Comparison of ENCODE assay signal across 8 cellular contexts in genomic region chr3:155805802-155806618, GRCh38. TPM values are rescaled to one million over a fixed set of nuclear protein-coding genes. Genes with fewer than 3 reads are reported as not detected.
DNase-seq lines count a peak whose midpoint lies in the region; ATAC-seq, FAIRE-seq and TF ChIP-seq lines count a peak whose summit lies in the region.

C3orf33 (minus strand) TSS chr3:155806278; CDS start chr3:155806252, 26 bp downstream.

- H3K9me1 ChIP-seq in keratinocyte (ENCODE audit: control insufficient read depth, extremely low read depth, insufficient read depth, low read length) = no peaks in the 10 kb centered on the region

- dilution Hi-C loops in keratinocyte (cut with MboI; ENCODE audit: extremely low pct_ligation_motif_present, low sequenced_read_pairs) = no loop called here

- ATAC-seq in GM18517 (IDR thresholded peaks at IDR 0.05; ENCODE audit: unreplicated experiment) (peak; percentile 87), HG03025 (IDR thresholded peaks at IDR 0.05; ENCODE audit: low FRiP score, unreplicated experiment) (peak; percentile 94)

- no peaks in the 10 kb centered on the region for H3K79me2 ChIP-seq in keratinocyte (ENCODE audit: control insufficient read depth, insufficient read depth, low read length)

- H3K4me2 ChIP-seq in keratinocyte (ENCODE audit: control insufficient read depth, extremely low read depth, insufficient read depth, low read depth, low read length) = peak within 1 kb of the TSS; percentile 94

- peak; percentile 87 for TF ChIP-seq CTCF in A673 (conservative IDR thresholded peaks at IDR 0.05; ENCODE audit: low read depth, low read length)
- peak; percentile 94 for TF ChIP-seq CTCF in VCaP (conservative IDR thresholded peaks at IDR 0.05)
- TF ChIP-seq CTCF in bronchial epithelial cell (IDR thresholded peaks at IDR 0.05; ENCODE audit: insufficient read depth, low read length, severe bottlenecking) = peak; percentile 86
- TF ChIP-seq CTCF in keratinocyte (optimal IDR thresholded peaks at IDR 0.05 in 1 of 3, IDR thresholded peaks at IDR 0.05 in 1 of 3, conservative IDR thresholded peaks at IDR 0.05 in 1 of 3; ENCODE audit: extremely low read depth in 1 of 3, insufficient read depth in 2 of 3, low read length in 3 of 3) = peak; percentile 67 to 89 (median 82)

- peak within 1 kb of the TSS; percentile 98 for H2AFZ ChIP-seq in keratinocyte (ENCODE audit: control insufficient read depth, low read length)

- H3K27me3 ChIP-seq in A673 (replicated peaks; ENCODE audit: insufficient read depth, low read depth, low read length, poor library complexity) = no peaks in the 10 kb centered on the region
- no peaks in the 10 kb centered on the region for H3K27me3 ChIP-seq in bronchial epithelial cell (ENCODE audit: control insufficient read depth, insufficient read depth, low read length)
- no peaks in the 10 kb centered on the region for H3K27me3 ChIP-seq in keratinocyte (ENCODE audit: control insufficient read depth, extremely low read depth, insufficient read depth, low read length)

- H4K20me1 ChIP-seq in keratinocyte (ENCODE audit: control insufficient read depth, extremely low read depth, insufficient read depth, low read length) = no peaks in the 10 kb centered on the region

- peak within 1 kb of the TSS; percentile 95 for H3K27ac ChIP-seq in A673 (ENCODE audit: low read depth, low read length, poor library complexity, severe bottlenecking)
- peak within 1 kb of the TSS; percentile 80 for H3K27ac ChIP-seq in VCaP
- H3K27ac ChIP-seq in keratinocyte (ENCODE audit: control insufficient read depth, insufficient read depth, low read length) = peak within 1 kb of the TSS; percentile 31

- DNase-seq in A673 (ENCODE audit: low spot score) = peak; percentile 81
- peak; percentile 47 for DNase-seq in NCI-H2081 treated with DMSO at 0.1 percent for 48 hours (lab: John Stamatoyannopoulos, UW)
- peak; percentile 36 for DNase-seq in bronchial epithelial cell (ENCODE audit: low read depth)
- DNase-seq in keratinocyte (ENCODE audit: low read depth, low spot score) = no peak
- DNase-seq in stimulated activated CD4-positive, alpha-beta T cell treated with anti-CD3 and anti-CD28 coated beads, Interleukin-12 subunit alpha, Interleukin-12 subunit beta, amount 100 ng/mL, for 48 hours (ENCODE audit: low read depth in 2 of 3, low spot score in 1 of 3) = peak; percentile 49 to 67 (median 53)

- H3K4me1 ChIP-seq in A673 (ENCODE audit: insufficient read depth, low read length, poor library complexity, severe bottlenecking) = peaks cover 5% of the 10 kb centered on the region
- peaks cover 4% of the 10 kb centered on the region for H3K4me1 ChIP-seq in keratinocyte (ENCODE audit: control insufficient read depth, extremely low read depth, insufficient read depth, low read length)

- intact Hi-C loops in A673 (cut with micrococcal nuclease; ENCODE audit: unreplicated experiment) = loop anchor here (2.0 kb wide), 1 partner anchor 61 kb away; the partner anchor contains the start of gene PLCH1

- CTCF ChIA-PET in A673 (lab: Charles Lee) = interaction anchor here (0.5 to 1.7 kb wide), 10 partner anchors 10 to 238 kb away, joined by 3 to 11 read pairs (median 4); partner anchors contain the start of gene SLC33A1

- POLR2A ChIA-PET in A673 (lab: Charles Lee; ENCODE audit: low non-redundant PET) = interaction anchor here (0.6 kb wide), 2 partner anchors 135 to 144 kb away, joined by 4 to 16 read pairs; no protein-coding TSS in a partner anchor

- H3K36me3 ChIP-seq in A673 (ENCODE audit: insufficient read depth, low read length, poor library complexity, severe bottlenecking) (no peaks in the 10 kb centered on the region), bronchial epithelial cell (ENCODE audit: control insufficient read depth, insufficient read depth, low read length) (no peaks in the 10 kb centered on the region), keratinocyte (ENCODE audit: control insufficient read depth in 2 of 2, extremely low read depth in 1 of 2, insufficient read depth in 2 of 2, low read length in 2 of 2) (no peaks in the 10 kb centered on the region)

- FAIRE-seq in bronchial epithelial cell (lab: Jason Lieb, UNC) (no peak), keratinocyte (lab: Jason Lieb, UNC) (no peak)

- no TSS peak for BruUV-seq in A673 (replicated peaks; lab: Mats Ljungman, UMichigan)

- peak within 1 kb of the TSS; percentile 83 for H3K9ac ChIP-seq in keratinocyte (ENCODE audit: control insufficient read depth, extremely low read depth, insufficient read depth, low read length)

- no peaks in the 10 kb centered on the region for H3K9me3 ChIP-seq in A673 (ENCODE audit: low read depth, low read length, poor library complexity, severe bottlenecking)
- no peaks in the 10 kb centered on the region for H3K9me3 ChIP-seq in keratinocyte (ENCODE audit: control insufficient read depth, low read depth, low read length)

- H3K4me3 ChIP-seq in A673 (ENCODE audit: low read depth, low read length, poor library complexity, severe bottlenecking) (peak within 1 kb of the TSS; percentile 88), bronchial epithelial cell (ENCODE audit: low read depth, low read length) (peak within 1 kb of the TSS; percentile 79), keratinocyte (ENCODE audit: control insufficient read depth in 2 of 3, extremely low read depth in 1 of 3, insufficient read depth in 2 of 3, low read depth in 1 of 3, low read length in 3 of 3) (peak within 1 kb of the TSS; percentile 68 to 78 (median 76))

RNA-seq across cellular contexts. Expression of gene C3orf33, which starts in this region (rescaled TPM):
- total RNA-seq in A673 (2021) (2.9 and 3.5 TPM in 2 replicates), bronchial epithelial cell (1.6 and 2.6 TPM in 2 replicates)
- polyA plus RNA-seq in keratinocyte = 2.0 to 2.9 TPM (median 2.6 TPM) in 3 replicates
- polyA plus RNA-seq in keratinocyte (2011; ENCODE audit: low read depth) = 1.0 TPM
- 1.8 and 3.0 TPM in 2 replicates for polyA plus RNA-seq in keratinocyte (2011; cell fraction: cytosol; rRNA removed)
- 4.1 and 4.8 TPM in 2 replicates for polyA plus RNA-seq in keratinocyte (2011; cell fraction: nucleus; rRNA removed)
- polyA plus RNA-seq in keratinocyte (2012; ENCODE audit: low replicate concordance) = 1.1 and 2.0 TPM in 2 replicates
- polyA minus RNA-seq in keratinocyte = 0.30 to 0.70 TPM (median 0.30 TPM) in 3 replicates
- 3.8 TPM for polyA minus RNA-seq in keratinocyte (2011; cell fraction: cytosol; rRNA and poly(A)+ RNA removed)
- polyA minus RNA-seq in keratinocyte (2011; cell fraction: nucleus; rRNA and poly(A)+ RNA removed) = 1.3 TPM in 2 replicates

Comparison
In these comparisons a context has a peak if more than half of its experiments do, and no peak if none do; other contexts are left out.
1. H3K27ac ChIP-seq: peak in every context shown above with its lines; median percentile 95 in A673; 80 in VCaP; 31 in keratinocyte.